In the genomic region with DNA sequence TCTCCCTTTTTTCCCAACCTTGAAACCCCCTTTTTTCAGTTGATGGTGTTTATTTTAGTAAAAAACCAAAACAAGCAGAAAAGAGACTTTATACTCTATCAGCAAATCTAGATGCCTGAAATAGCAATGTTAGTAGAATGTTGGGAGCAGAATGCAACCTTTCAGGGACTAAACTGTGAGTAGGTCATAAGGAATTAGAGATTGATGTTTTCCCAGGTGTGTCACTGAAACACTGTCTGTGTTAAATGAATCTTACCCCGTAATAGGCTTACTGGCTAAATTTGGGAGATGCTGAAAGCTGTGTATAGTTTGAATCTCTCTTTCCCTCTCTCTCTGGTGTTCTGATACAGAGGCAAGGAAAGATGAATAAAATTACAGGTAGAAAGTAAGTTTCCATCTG, we compare ENCODE assay signal across 1 cellular context.
A peak's percentile ranks its signal among the peaks of the same experiment; 100 is the strongest.
TF ChIP-seq lines count a peak whose summit lies in the region.

No MANE protein-coding gene starts in this region.

TF ChIP-seq in HepG2, 621 proteins besides CTCF, POLR2A, EP300 and RAD21:
- TF ChIP-seq CEBPB (IDR thresholded peaks at IDR 0.05; ENCODE audit: borderline replicate concordance, low read depth, low read length) (no peak), MAFK (conservative IDR thresholded peaks at IDR 0.05 in 1 of 2, IDR thresholded peaks at IDR 0.05 in 1 of 2; ENCODE audit: low read length in 2 of 2) (peak in 1 of 2 experiments; percentile 41; a peak in 2 of 4 replicates), MAFF (IDR thresholded peaks at IDR 0.05; ENCODE audit: low read depth, low read length) (0 out of 2 replicates have a peak, but pooled peaks have one; percentile 4)
